ENCODE assay signal across 23 cellular contexts in the genomic region with DNA sequence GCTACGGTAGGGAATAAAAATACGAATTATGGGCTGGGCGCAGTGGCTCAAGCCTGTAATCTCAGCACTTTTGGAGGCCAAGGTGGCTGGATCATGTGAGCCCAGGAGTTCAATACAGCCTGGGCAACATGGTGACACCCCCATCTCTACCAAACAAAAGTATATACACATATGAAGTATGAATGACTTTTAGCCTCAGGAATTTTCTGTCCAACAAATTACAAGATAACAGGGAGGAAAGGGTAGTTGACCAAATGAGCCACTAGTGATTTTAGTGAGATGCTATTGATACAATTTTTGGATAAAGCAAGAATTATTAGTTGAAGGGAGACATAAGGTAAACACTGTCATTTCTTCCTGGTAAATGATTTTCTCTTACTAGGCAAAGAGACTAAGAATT.
"Had no signal": no experiment of that assay in that cellular context is flagged by ENCODE, and none has a peak within 500 bp of the region (broad histone marks: within the 10 kb centered on the region; RNA-seq: fewer than 3 reads in every experiment).

No MANE protein-coding gene starts in this region.

- H3K36me3 Mint-ChIP-seq: activated naive CD8-positive, alpha-beta T cell treated with anti-CD3 and anti-CD28 coated beads for 36 hours had no signal

- H3K27ac Mint-ChIP-seq: activated B cell treated with CpG ODN at 0.5 μM for 24 hours; activated CD8-positive, alpha-beta T cell treated with anti-CD3 and anti-CD28 coated beads for 36 hours; activated naive CD8-positive, alpha-beta T cell treated with anti-CD3 and anti-CD28 coated beads for 36 hours; activated T-helper 17 cell treated with anti-CD3 and anti-CD28 coated beads, Interleukin-2, amount 50 U/mL, for 72 hours; dendritic cell treated with granulocyte-macrophage colony-stimulating factor and Interleukin-4, amounts not matched to agents 40 ng/mL and 50 ng/mL, for 4 days; endodermal cell; T-helper 17 cell; T-helper 2 cell treated with Interferon-gamma antibody and Interleukin-4, amounts not matched to agents 5 μg/mL and 100 μg/mL, for 36 hours had no signal

- H3K4me3 ChIP-seq: ascending aorta, breast epithelium, cardiac muscle cell, coronary artery, dorsolateral prefrontal cortex, gastrocnemius medialis, heart left ventricle had no signal

- H3K27ac ChIP-seq: ascending aorta, breast epithelium, cardiac muscle cell, coronary artery, foreskin keratinocyte, gastrocnemius medialis, heart left ventricle, WERI-Rb-1 had no signal

- H3K4me1 ChIP-seq: breast epithelium, gastrocnemius medialis had no signal

- DNase-seq: activated B cell treated with CpG ODN at 0.5 μM for 24 hours, endodermal cell, foreskin keratinocyte, gastrocnemius medialis, glutamatergic neuron, heart left ventricle, T1000, WERI-Rb-1 had no signal

- H3K9me3 ChIP-seq: ascending aorta, breast epithelium, gastrocnemius medialis, heart left ventricle had no signal

- H3K27me3 ChIP-seq: ascending aorta, breast epithelium, dorsolateral prefrontal cortex, foreskin keratinocyte, gastrocnemius medialis, heart left ventricle had no signal

- H3K9me3 Mint-ChIP-seq: activated B cell treated with CpG ODN at 0.5 μM for 24 hours; activated CD8-positive, alpha-beta T cell treated with anti-CD3 and anti-CD28 coated beads for 36 hours; activated naive CD8-positive, alpha-beta T cell treated with anti-CD3 and anti-CD28 coated beads for 36 hours; activated T-cell treated with anti-CD3 and anti-CD28 coated beads, Interleukin-2, amount 50 U/mL, for 4 hours; activated T-helper 17 cell treated with anti-CD3 and anti-CD28 coated beads, Interleukin-2, amount 50 U/mL, for 72 hours; brain; central memory CD8-positive, alpha-beta T cell; dendritic cell treated with granulocyte-macrophage colony-stimulating factor and Interleukin-4, amounts not matched to agents 40 ng/mL and 50 ng/mL, for 4 days; endodermal cell; T-helper 2 cell treated with Interferon-gamma antibody and Interleukin-4, amounts not matched to agents 5 μg/mL and 100 μg/mL, for 36 hours had no signal

- H3K36me3 ChIP-seq: breast epithelium, WERI-Rb-1 had no signal

- H3K4me3 Mint-ChIP-seq: activated B cell treated with CpG ODN at 0.5 μM for 24 hours; activated CD8-positive, alpha-beta T cell treated with anti-CD3 and anti-CD28 coated beads for 36 hours; activated naive CD8-positive, alpha-beta T cell treated with anti-CD3 and anti-CD28 coated beads for 36 hours; activated T-cell treated with anti-CD3 and anti-CD28 coated beads, Interleukin-2, amount 50 U/mL, for 4 hours; activated T-helper 17 cell treated with anti-CD3 and anti-CD28 coated beads, Interleukin-2, amount 50 U/mL, for 72 hours; brain; central memory CD8-positive, alpha-beta T cell; dendritic cell treated with granulocyte-macrophage colony-stimulating factor and Interleukin-4, amounts not matched to agents 40 ng/mL and 50 ng/mL, for 4 days; endodermal cell; T-helper 17 cell; T-helper 2 cell treated with Interferon-gamma antibody and Interleukin-4, amounts not matched to agents 5 μg/mL and 100 μg/mL, for 36 hours had no signal

- H3K4me1 Mint-ChIP-seq: activated B cell treated with CpG ODN at 0.5 μM for 24 hours had no signal

- H3K27me3 Mint-ChIP-seq: activated CD8-positive, alpha-beta T cell treated with anti-CD3 and anti-CD28 coated beads for 36 hours; activated T-helper 17 cell treated with anti-CD3 and anti-CD28 coated beads, Interleukin-2, amount 50 U/mL, for 72 hours; brain; central memory CD8-positive, alpha-beta T cell; dendritic cell treated with granulocyte-macrophage colony-stimulating factor and Interleukin-4, amounts not matched to agents 40 ng/mL and 50 ng/mL, for 4 days; T-helper 17 cell had no signal

- ATAC-seq: esophagus mucosa, gastrocnemius medialis, heart left ventricle had no signal
